ENCODE assay signal across 25 cellular contexts in genomic region chr3:106624154-106624553, GRCh38.
"Had no signal": no experiment of that assay in that cellular context is flagged by ENCODE, and none has a peak within 500 bp of the region (broad histone marks: within the 10 kb centered on the region; RNA-seq: fewer than 3 reads in every experiment).

No MANE protein-coding gene starts in this region.

- H3K27me3 Mint-ChIP-seq: dendritic cell treated with granulocyte-macrophage colony-stimulating factor and Interleukin-4, amounts not matched to agents 40 ng/mL and 50 ng/mL, for 4 days had no signal

- H3K4me1 Mint-ChIP-seq: naive thymus-derived CD8-positive, alpha-beta T cell had no signal

- DNase-seq: colonic mucosa; cortex of kidney; effector CD8-positive, alpha-beta T cell; effector memory CD8-positive, alpha-beta T cell; erythroblast; esophagus squamous epithelium; foreskin fibroblast; foreskin melanocyte; gastrocnemius medialis; glutamatergic neuron; head of caudate nucleus; heart right ventricle; hippocampal formation; left cardiac atrium; left lung; left ventricle myocardium superior; lower lobe of right lung; mesenchymal stem cell; mucosa of descending colon; naive B cell; naive thymus-derived CD8-positive, alpha-beta T cell had no signal

- H3K4me3 ChIP-seq: colonic mucosa, esophagus squamous epithelium, gastrocnemius medialis, heart right ventricle, left lung, lower lobe of right lung, mucosa of descending colon had no signal

- H3K9me3 ChIP-seq: colonic mucosa, gastrocnemius medialis, lower lobe of right lung, mucosa of descending colon had no signal

- H3K27me3 ChIP-seq: colonic mucosa, esophagus squamous epithelium, gastrocnemius medialis, heart right ventricle, left lung had no signal

- ATAC-seq: effector memory CD8-positive, alpha-beta T cell; esophagus mucosa; gastrocnemius medialis; heart right ventricle; left cardiac atrium; left lung; left ventricle myocardium superior; lower lobe of right lung; mucosa of descending colon; naive thymus-derived CD8-positive, alpha-beta T cell had no signal

- H3K27ac ChIP-seq: colonic mucosa, epithelial cell of prostate, esophagus squamous epithelium, gastrocnemius medialis, heart right ventricle, left lung, lower lobe of right lung had no signal

- H3K27ac Mint-ChIP-seq: dendritic cell treated with granulocyte-macrophage colony-stimulating factor and Interleukin-4, amounts not matched to agents 40 ng/mL and 50 ng/mL, for 4 days; effector memory CD8-positive, alpha-beta T cell; mesothelial cell of epicardium; naive thymus-derived CD8-positive, alpha-beta T cell had no signal

- H3K4me3 Mint-ChIP-seq: dendritic cell treated with granulocyte-macrophage colony-stimulating factor and Interleukin-4, amounts not matched to agents 40 ng/mL and 50 ng/mL, for 4 days; effector memory CD8-positive, alpha-beta T cell; mesothelial cell of epicardium; naive B cell; naive thymus-derived CD8-positive, alpha-beta T cell had no signal

- H3K36me3 ChIP-seq: colonic mucosa, esophagus squamous epithelium, gastrocnemius medialis, heart right ventricle, left lung, lower lobe of right lung had no signal

- H3K4me1 ChIP-seq: colonic mucosa, esophagus squamous epithelium, gastrocnemius medialis, heart right ventricle, left lung, lower lobe of right lung had no signal
